ENCODE assay signal across 22 cellular contexts in genomic region chr2:60938301-60938700, GRCh38.
"Had no signal": no experiment of that assay in that cellular context is flagged by ENCODE, and none has a peak within 500 bp of the region (broad histone marks: within the 10 kb centered on the region; RNA-seq: fewer than 3 reads in every experiment).

No MANE protein-coding gene starts in this region.

- H3K27ac Mint-ChIP-seq: activated CD4-positive, alpha-beta memory T cell treated with anti-CD3 and anti-CD28 coated beads for 36 hours; activated CD4-positive, alpha-beta T cell treated with anti-CD3 and anti-CD28 coated beads for 36 hours; activated T-helper 17 cell treated with anti-CD3 and anti-CD28 coated beads, Interleukin-2, amount 50 U/mL, for 72 hours had no signal

- H3K27me3 Mint-ChIP-seq: activated CD4-positive, alpha-beta memory T cell treated with anti-CD3 and anti-CD28 coated beads for 36 hours; activated CD4-positive, alpha-beta T cell treated with anti-CD3 and anti-CD28 coated beads for 36 hours; activated T-helper 17 cell treated with anti-CD3 and anti-CD28 coated beads, Interleukin-2, amount 50 U/mL, for 72 hours had no signal

- DNase-seq: activated CD4-positive, alpha-beta memory T cell treated with anti-CD3 and anti-CD28 coated beads for 36 hours; activated CD4-positive, alpha-beta T cell treated with anti-CD3 and anti-CD28 coated beads for 36 hours; activated CD8-positive, alpha-beta memory T cell treated with anti-CD3 and anti-CD28 coated beads, Interleukin-2, amount 50 U/mL, for 4 hours; activated T-cell treated with anti-CD3 and anti-CD28 coated beads, Interleukin-2, amount 50 U/mL, for 1 hour; adrenal gland; aorta; body of pancreas; dorsolateral prefrontal cortex; effector memory CD4-positive, alpha-beta T cell; islet precursor cell; left ventricle myocardium inferior; mucosa of descending colon; posterior cingulate gyrus; right cardiac atrium; spleen; stimulated activated naive CD8-positive, alpha-beta T cell treated with anti-CD3 and anti-CD28 coated beads, Interleukin-15, Interleukin-2, amounts not matched to agents 100 U/mL and 50 U/mL, for 24 hours; T-helper 2 cell; testis; transverse colon had no signal

- ATAC-seq: activated CD4-positive, alpha-beta T cell treated with anti-CD3 and anti-CD28 coated beads for 36 hours; activated T-helper 17 cell treated with anti-CD3 and anti-CD28 coated beads, Interleukin-2, amount 50 U/mL, for 72 hours; body of pancreas; mucosa of descending colon; right cardiac atrium; stimulated activated naive CD8-positive, alpha-beta T cell treated with anti-CD3 and anti-CD28 coated beads, Interleukin-15, Interleukin-2, amounts not matched to agents 100 U/mL and 50 U/mL, for 24 hours had no signal

- H3K9me3 Mint-ChIP-seq: activated CD4-positive, alpha-beta memory T cell treated with anti-CD3 and anti-CD28 coated beads for 36 hours; activated naive CD4-positive, alpha-beta T cell treated with anti-CD3 and anti-CD28 coated beads, Interleukin-2, amount 50 U/mL, for 72 hours; activated T-helper 17 cell treated with anti-CD3 and anti-CD28 coated beads, Interleukin-2, amount 50 U/mL, for 72 hours had no signal

- H3K4me3 Mint-ChIP-seq: activated CD4-positive, alpha-beta memory T cell treated with anti-CD3 and anti-CD28 coated beads for 36 hours; activated CD4-positive, alpha-beta T cell treated with anti-CD3 and anti-CD28 coated beads for 36 hours; activated T-helper 17 cell treated with anti-CD3 and anti-CD28 coated beads, Interleukin-2, amount 50 U/mL, for 72 hours; neural crest cell had no signal
